ENCODE assay signal across 15 cellular contexts in the genomic region with DNA sequence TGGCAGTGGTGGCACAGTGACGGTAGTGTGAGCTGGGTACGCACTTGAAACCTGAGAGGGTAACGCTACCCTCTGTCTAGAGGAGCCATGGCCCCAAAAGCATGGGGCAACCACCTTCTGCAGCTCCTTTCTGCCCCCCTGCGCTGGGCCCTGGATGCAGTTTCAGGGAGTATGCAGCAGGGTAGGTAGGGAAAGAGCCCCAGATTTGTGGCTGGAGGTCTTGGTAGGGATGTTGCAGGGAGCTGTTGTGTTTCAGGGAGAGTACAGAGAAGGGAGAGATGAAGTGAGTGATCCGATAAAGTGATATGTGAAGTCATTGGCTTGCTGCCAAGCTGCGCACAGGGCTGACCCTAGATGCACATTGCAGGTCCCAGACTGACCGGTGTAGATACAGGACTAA. TPM values are rescaled to one million over a fixed set of nuclear protein-coding genes. Genes with fewer than 3 reads are reported as not detected.
DNase-seq lines count a peak whose midpoint lies in the region; ATAC-seq and TF ChIP-seq lines count a peak whose summit lies in the region.
"Had no signal": no experiment of that assay in that cellular context is flagged by ENCODE, and none has a peak within 500 bp of the region (broad histone marks: within the 10 kb centered on the region; RNA-seq: fewer than 3 reads in every experiment).

No MANE protein-coding gene starts in this region.

- H3K27me3 ChIP-seq in PC-3 (ENCODE audit: low read length) (no peaks in the 10 kb centered on the region), right lobe of liver (no peaks in the 10 kb centered on the region)

- H3K79me2 ChIP-seq in PC-3 (ENCODE audit: low read length), result peaks cover 2% of the 10 kb centered on the region; the same call in 1 of the 2 replicates

- H3K27ac ChIP-seq in PC-3 (ENCODE audit: low read length) (no peak overlapping the region), right lobe of liver (no peak overlapping the region)

- H3K9me3 ChIP-seq in PC-3 (ENCODE audit: low read length) (no peaks in the 10 kb centered on the region), right lobe of liver (no peaks in the 10 kb centered on the region)

- WGBS in right lobe of liver (ENCODE audit: insufficient coverage, low coverage, low lambda C conversion rate, missing lambda C conversion rate), result 58% methylated on average over 7 of the region's 7 CpGs

- POLR2A ChIA-PET in PC-3 (lab: Charles Lee; ENCODE audit: unreplicated experiment), result no interaction called here

- H3K4me1 ChIP-seq in PC-3 (ENCODE audit: insufficient read depth, low read length), result peaks cover 24% of the 10 kb centered on the region
- H3K4me1 ChIP-seq in right lobe of liver, result peaks cover 0 to 17% (median 6%) of the 10 kb centered on the region in 4 donors

- DNase-seq in NCI-H2107 treated with DMSO at 0.1 percent for 48 hours (lab: John Stamatoyannopoulos, UW; ENCODE audit: unreplicated experiment) (peak; percentile 41), NCI-H2107 (lab: John Stamatoyannopoulos, UW) (no peak), EH (ENCODE audit: low read depth) (peak; percentile 40), PC-3 (peak; percentile 40), right lobe of liver (peak in 2 of 3 donors; percentile 17 to 37), MV-4-11 (lab: John Stamatoyannopoulos, UW) (no peak)
- DNase-seq: ACHN; activated CD4-positive, alpha-beta memory T cell treated with anti-CD3 and anti-CD28 coated beads, Interleukin-2, amount 10 ng/mL, durations not matched to agents 7 days and 5 days; hypothalamus; NCI-H526 treated with DMSO at 0.1 percent for 48 hours; stimulated activated CD4-positive, alpha-beta T cell treated with anti-CD3 and anti-CD28 coated beads, Interleukin-15, amount 100 ng/mL, for 24 hours had no signal

- H3F3A ChIP-seq in PC-3 (ENCODE audit: low read length, unreplicated experiment), result peaks cover 7% of the 10 kb centered on the region

- ATAC-seq in PC-3 (no peak), right lobe of liver (peak in 2 of 4 donors; percentile 5 to 28), HG03432 (IDR thresholded peaks at IDR 0.05; ENCODE audit: unreplicated experiment) (no peak)
- no peak for ATAC-seq in activated CD4-positive, CD25-positive, alpha-beta regulatory T cell treated with anti-CD3 and anti-CD28 coated beads, Interleukin-2, amount 50 U/mL, for 24 hours

- no peak overlapping the region for H3K4me3 ChIP-seq in PC-3 (ENCODE audit: low read length)
- H3K4me3 ChIP-seq in right lobe of liver, result no peak overlapping the region

- no peak overlapping the region for H3K4me2 ChIP-seq in PC-3 (ENCODE audit: low read length)

- no peak overlapping the region for H3K9ac ChIP-seq in PC-3 (ENCODE audit: low read length)

- no peaks in the 10 kb centered on the region for H4K20me1 ChIP-seq in PC-3 (ENCODE audit: low read length)

- no peaks in the 10 kb centered on the region for H3K9me2 ChIP-seq in PC-3 (replicated peaks; ENCODE audit: low read length)

- CTCF ChIA-PET in PC-3 (lab: Charles Lee), result no interaction called here

- no peak overlapping the region for H2AFZ ChIP-seq in PC-3 (ENCODE audit: low read length)

- TF ChIP-seq CTCF in PC-3 (conservative IDR thresholded peaks at IDR 0.05; ENCODE audit: low read depth, low read length) (no peak), right lobe of liver (IDR thresholded peaks at IDR 0.05) (no peak)

- H3K36me3 ChIP-seq in PC-3 (ENCODE audit: low read depth, low read length) (0 out of 2 replicates have a peak, but pooled peaks cover 2% of the 10 kb centered on the region), right lobe of liver (peaks cover 0 to 9% (median 0%) of the 10 kb centered on the region in 4 donors)

- BruUV-seq in PC-3 (replicated peaks; lab: Mats Ljungman, UMichigan), result no TSS peak

- intact Hi-C loops in PC-3 (cut with micrococcal nuclease) (no loop called here), right lobe of liver (cut with DNase I) (no loop called here)

- TF ChIP-seq POLR2A in right lobe of liver (IDR thresholded peaks at IDR 0.05), result no peak

RNA-seq across cellular contexts. Expression of a gene that starts 2.7 kb away (rescaled TPM):
- total RNA-seq in PC-3 (2014; rRNA removed) (0.35 and 0.95 TPM in 2 replicates), right lobe of liver (under 1 TPM in 3 of 6 experiments, not detected in 3; 0.31 to 0.56 (median 0.46) TPM)
- total RNA-seq: H4, omental fat pad had no signal

RNA-seq across cellular contexts. Expression of a gene that starts 14.3 kb away (rescaled TPM):
- 19.6 and 21.2 TPM in 2 replicates for total RNA-seq in PC-3 (2014; rRNA removed)
- total RNA-seq in right lobe of liver, result 10 to 100 TPM in 5 of 6 experiments, 1 to 10 TPM in 1; 8.7 to 22.9 (median 14.6) TPM

RNA-seq across cellular contexts. Expression of a gene that starts 23.6 kb away (rescaled TPM):
- total RNA-seq in PC-3 (2014; rRNA removed) (108 and 152 TPM in 2 replicates), right lobe of liver (10 to 100 TPM; 30.7 to 48.1 (median 36.9) TPM)

RNA-seq across cellular contexts. Expression of a gene that starts 36.1 kb away (rescaled TPM):
- total RNA-seq in PC-3 (2014; rRNA removed) (not detected in 2 replicates), right lobe of liver (10 to 100 TPM in 4 of 6 experiments, 1 to 10 TPM in 2; 7.8 to 37.8 (median 14.3) TPM)

RNA-seq across cellular contexts. Expression of a gene that starts 55.3 kb away (rescaled TPM):
- total RNA-seq in PC-3 (2014; rRNA removed) (224 and 225 TPM in 2 replicates), right lobe of liver (10 to 100 TPM; 36.4 to 73.4 (median 57.3) TPM)

Comparison
In these comparisons a context has a peak if more than half of its experiments do, and no peak if none do; other contexts are left out.
1. DNase-seq: peak in NCI-H2107 treated with DMSO at 0.1 percent for 48 hours (single experiment), EH (single experiment), PC-3 (single experiment) and right lobe of liver (2 of 3); none in NCI-H2107 (single experiment) and MV-4-11 (single experiment).